In genomic region chr16:89484088-89484501, GRCh38 we compare ENCODE assay signal across 10 cellular contexts. TPM values are rescaled to one million over a fixed set of nuclear protein-coding genes. Genes with fewer than 3 reads are reported as not detected.
DNase-seq lines count a peak whose midpoint lies in the region; ATAC-seq and TF ChIP-seq lines count a peak whose summit lies in the region.
"Had no signal": no experiment of that assay in that cellular context is flagged by ENCODE, and none has a peak within 500 bp of the region (broad histone marks: within the 10 kb centered on the region; RNA-seq: fewer than 3 reads in every experiment).

No MANE protein-coding gene starts in this region.

- H3K36me3 Mint-ChIP-seq in CD8-positive, alpha-beta memory T cell = peaks cover 0 to 40% (median 13%) of the 10 kb centered on the region in 3 donors
- H3K36me3 Mint-ChIP-seq in activated naive CD8-positive, alpha-beta T cell treated with anti-CD3 and anti-CD28 coated beads, Interleukin-2, amount 50 U/mL, for 24 hours (ENCODE audit: low read depth) = peaks cover 54% of the 10 kb centered on the region

- peak; percentile 26 for ATAC-seq in activated naive CD8-positive, alpha-beta T cell treated with anti-CD3 and anti-CD28 coated beads, Interleukin-2, amount 50 U/mL, for 24 hours
- ATAC-seq in HG03159 (IDR thresholded peaks at IDR 0.05; ENCODE audit: unreplicated experiment) (no peak), HG02642 (IDR thresholded peaks at IDR 0.05; ENCODE audit: poor library complexity, unreplicated experiment) (no peak)

- peaks cover 91% of the 10 kb centered on the region for H3K4me1 ChIP-seq in CD8-positive, alpha-beta memory T cell (ENCODE audit: insufficient read depth, low read length)
- peaks cover 71 to 72% of the 10 kb centered on the region in 2 experiments for H3K4me1 ChIP-seq in neutrophil (ENCODE audit: control insufficient read depth in 1 of 2, insufficient read depth in 1 of 2, low read depth in 1 of 2, low read length in 1 of 2)

- peak in 2 of 5 donors; percentile 78 to 86 for DNase-seq in CD8-positive, alpha-beta memory T cell
- peak; percentile 77 for DNase-seq in MV-4-11 (lab: John Stamatoyannopoulos, UW)
- DNase-seq in activated naive CD8-positive, alpha-beta T cell treated with anti-CD3 and anti-CD28 coated beads, Interleukin-2, amount 50 U/mL, for 24 hours = no peak
- no peak for DNase-seq in effector CD8-positive, alpha-beta T cell (lab: John Stamatoyannopoulos, UW)
- DNase-seq in HT-29 (ENCODE audit: low spot score) = no peak
- DNase-seq: NCI-H187, nephron progenitor cell had no signal

- POLR2A ChIA-PET in CD8-positive, alpha-beta memory T cell (lab: Charles Lee) = interaction anchor here (1.3 to 2.0 kb wide), 3 partner anchors 10 to 29 kb away, joined by 3 to 6 read pairs (median 5); no protein-coding TSS in a partner anchor

- no peak for TF ChIP-seq CTCF in neutrophil (IDR thresholded peaks at IDR 0.05)

- H3K36me3 ChIP-seq in CD8-positive, alpha-beta memory T cell (ENCODE audit: insufficient read depth, low read length) = no peaks in the 10 kb centered on the region
- no peaks in the 10 kb centered on the region for H3K36me3 ChIP-seq in neutrophil

- H3K9me3 ChIP-seq in CD8-positive, alpha-beta memory T cell (ENCODE audit: low read length) = no peaks in the 10 kb centered on the region
- no peaks in the 10 kb centered on the region for H3K9me3 ChIP-seq in neutrophil

- H3K27me3 ChIP-seq in CD8-positive, alpha-beta memory T cell (ENCODE audit: insufficient read depth, low read length, poor library complexity, severe bottlenecking) = no peaks in the 10 kb centered on the region
- no peaks in the 10 kb centered on the region for H3K27me3 ChIP-seq in neutrophil

- no peak overlapping the region for H3K27ac ChIP-seq in CD8-positive, alpha-beta memory T cell (ENCODE audit: low read depth, low read length)
- H3K27ac ChIP-seq in neutrophil = peak overlapping the region; percentile 99

- H3K27me3 Mint-ChIP-seq in CD8-positive, alpha-beta memory T cell = peaks cover 0 to 1% of the 10 kb centered on the region in 2 donors
- no peaks in the 10 kb centered on the region for H3K27me3 Mint-ChIP-seq in activated naive CD8-positive, alpha-beta T cell treated with anti-CD3 and anti-CD28 coated beads, Interleukin-2, amount 50 U/mL, for 24 hours

- peaks cover 85 to 93% (median 91%) of the 10 kb centered on the region in 3 donors for H3K4me1 Mint-ChIP-seq in CD8-positive, alpha-beta memory T cell
- H3K4me1 Mint-ChIP-seq in activated naive CD8-positive, alpha-beta T cell treated with anti-CD3 and anti-CD28 coated beads, Interleukin-2, amount 50 U/mL, for 24 hours = peaks cover 92% of the 10 kb centered on the region

- peak overlapping the region; percentile 29 for H3K4me3 ChIP-seq in CD8-positive, alpha-beta memory T cell (ENCODE audit: low read length)
- H3K4me3 ChIP-seq in neutrophil (ENCODE audit: low read depth in 1 of 2, low read length in 1 of 2) = no peak overlapping the region

- H3K9me3 Mint-ChIP-seq in CD8-positive, alpha-beta memory T cell = peaks cover 0 to 2% (median 0%) of the 10 kb centered on the region in 5 donors
- no peaks in the 10 kb centered on the region for H3K9me3 Mint-ChIP-seq in activated naive CD8-positive, alpha-beta T cell treated with anti-CD3 and anti-CD28 coated beads, Interleukin-2, amount 50 U/mL, for 24 hours
- H3K9me3 Mint-ChIP-seq: nephron progenitor cell had no signal

- CTCF ChIA-PET in CD8-positive, alpha-beta memory T cell (lab: Charles Lee) = interaction anchor here (0.6 to 1.4 kb wide), 6 partner anchors 13 to 170 kb away, joined by 3 to 6 read pairs (median 3); no protein-coding TSS in a partner anchor

- H3K27ac Mint-ChIP-seq in CD8-positive, alpha-beta memory T cell = peak overlapping the region; percentile 81 to 98 (median 90)
- H3K27ac Mint-ChIP-seq in activated naive CD8-positive, alpha-beta T cell treated with anti-CD3 and anti-CD28 coated beads, Interleukin-2, amount 50 U/mL, for 24 hours = peak overlapping the region; percentile 82
- H3K27ac Mint-ChIP-seq: nephron progenitor cell had no signal

- H3K4me3 Mint-ChIP-seq in CD8-positive, alpha-beta memory T cell = peak overlapping the region; percentile 67 to 89 (median 84)
- H3K4me3 Mint-ChIP-seq in activated naive CD8-positive, alpha-beta T cell treated with anti-CD3 and anti-CD28 coated beads, Interleukin-2, amount 50 U/mL, for 24 hours = peak overlapping the region; percentile 96

RNA-seq across cellular contexts. Expression of gene ANKRD11, which starts 6.3 kb away (rescaled TPM):
- total RNA-seq in CD8-positive, alpha-beta memory T cell = 100 to 1,000 TPM; 130 to 150 TPM
- 39.8 TPM for polyA plus RNA-seq in CD8-positive, alpha-beta memory T cell
- total RNA-seq in HT-29 (2014; rRNA removed; shearing (Covaris generic)) = 92.5 and 122 TPM in 2 replicates

RNA-seq across cellular contexts. Expression of gene SPG7, which starts 24.1 kb away (rescaled TPM):
- 10 to 100 TPM; 77.4 to 79.5 TPM for total RNA-seq in CD8-positive, alpha-beta memory T cell
- polyA plus RNA-seq in CD8-positive, alpha-beta memory T cell = 48.2 TPM
- total RNA-seq in HT-29 (2014; rRNA removed; shearing (Covaris generic)) = 150 and 162 TPM in 2 replicates
